In the genomic region with DNA sequence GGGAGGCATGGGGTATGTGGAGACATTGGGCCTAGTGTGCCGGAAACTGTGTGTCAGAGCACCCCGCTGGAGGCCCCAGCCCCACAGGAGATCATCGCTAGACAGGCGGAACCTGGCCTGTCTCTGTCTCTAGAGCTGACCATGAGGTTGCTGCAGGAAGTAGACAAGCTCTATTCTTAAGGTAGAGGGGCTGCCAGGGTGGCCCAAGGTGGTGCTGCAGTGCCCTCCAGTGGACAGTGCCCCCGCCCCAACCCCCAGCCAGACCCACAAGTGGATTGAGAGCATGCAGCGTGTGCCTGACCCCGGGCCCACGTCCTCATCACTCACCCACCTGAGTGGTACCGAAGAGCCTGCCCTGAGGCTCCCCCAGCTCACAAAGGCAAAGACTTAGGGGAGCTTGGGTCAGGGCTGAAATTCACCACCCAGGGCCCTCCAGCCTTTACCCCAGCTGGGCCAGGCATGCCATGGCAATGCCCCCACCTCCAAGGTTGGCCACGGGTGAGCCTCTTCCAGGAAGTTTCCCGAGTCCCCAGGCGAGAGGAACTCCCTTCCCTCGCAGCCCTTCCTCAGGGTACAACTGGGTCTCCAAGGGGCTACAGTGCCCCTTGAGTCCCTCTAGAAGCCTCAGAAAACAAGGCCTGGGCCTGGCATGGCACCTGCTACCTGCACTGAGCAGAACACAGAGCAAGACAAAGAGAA, we compare ENCODE assay signal across 9 cellular contexts.
DNase-seq lines count a peak whose midpoint lies in the region; ATAC-seq and TF ChIP-seq lines count a peak whose summit lies in the region.
"Had no signal": no experiment of that assay in that cellular context is flagged by ENCODE, and none has a peak within 500 bp of the region (broad histone marks: within the 10 kb centered on the region; RNA-seq: fewer than 3 reads in every experiment).

No MANE protein-coding gene starts in this region.

- H3K27me3 ChIP-seq in Caco-2 (replicated peaks; ENCODE audit: control insufficient read depth, insufficient read depth, low read length), result no peaks in the 10 kb centered on the region
- H3K27me3 ChIP-seq in left lung, result no peaks in the 10 kb centered on the region
- H3K27me3 ChIP-seq in thyroid gland, result no peaks in the 10 kb centered on the region
- H3K27me3 ChIP-seq in prostate gland (replicated peaks; ENCODE audit: insufficient read depth), result no peaks in the 10 kb centered on the region

- H3K4me3 Mint-ChIP-seq in Caco-2 (ENCODE audit: unreplicated experiment), result no peak overlapping the region
- H3K4me3 Mint-ChIP-seq in WTC11, result no peak overlapping the region

- peak; percentile 85 for ATAC-seq in WTC11
- ATAC-seq in left lung, result peak; percentile 17
- no peak for ATAC-seq in GM21447 (IDR thresholded peaks at IDR 0.05; ENCODE audit: unreplicated experiment)
- ATAC-seq in HG03196 (IDR thresholded peaks at IDR 0.05; ENCODE audit: unreplicated experiment), result no peak

- DNase-seq in Caco-2 (peak in 1 of 2 experiments; percentile 56), HK-2 (ENCODE audit: unreplicated experiment) (peak; percentile 22), WTC11 (ENCODE audit: low spot score) (peak; percentile 79), left lung (no peak), thyroid gland (no peak), prostate gland (ENCODE audit: low spot score) (no peak)

- H3K4me1 ChIP-seq in Caco-2 (no peaks in the 10 kb centered on the region), left lung (peaks cover 0 to 6% of the 10 kb centered on the region in 2 donors), thyroid gland (no peaks in the 10 kb centered on the region), prostate gland (replicated peaks) (no peaks in the 10 kb centered on the region)

- H3K27ac ChIP-seq in left lung, result no peak overlapping the region
- H3K27ac ChIP-seq in thyroid gland, result no peak overlapping the region
- no peak overlapping the region for H3K27ac ChIP-seq in prostate gland
- H3K27ac ChIP-seq: SK-N-MC had no signal

- H3K9me3 ChIP-seq in Caco-2 (no peaks in the 10 kb centered on the region), left lung (no peaks in the 10 kb centered on the region), thyroid gland (no peaks in the 10 kb centered on the region), prostate gland (no peaks in the 10 kb centered on the region)

- TF ChIP-seq CTCF in Caco-2 (IDR thresholded peaks at IDR 0.05; ENCODE audit: insufficient read depth in 1 of 2, low read depth in 1 of 2, low read length in 1 of 2, severe bottlenecking in 1 of 2, unreplicated experiment in 1 of 2) (peak; percentile 40 to 55), WTC11 (IDR thresholded peaks at IDR 0.05) (peak; percentile 30), left lung (IDR thresholded peaks at IDR 0.05) (no peak), thyroid gland (IDR thresholded peaks at IDR 0.05) (no peak), prostate gland (IDR thresholded peaks at IDR 0.05) (peak in 1 of 4 experiments; percentile 11)

- WGBS in thyroid gland, 2 donors, result 86 to 92% methylated on average over 8 to 10 of the region's 13 CpGs
- WGBS in prostate gland, result 93% methylated on average over 13 of the region's 13 CpGs

- H3K4me1 Mint-ChIP-seq in Caco-2 (ENCODE audit: low read depth, unreplicated experiment) (no peaks in the 10 kb centered on the region), WTC11 (no peaks in the 10 kb centered on the region)

- H3K36me3 Mint-ChIP-seq in Caco-2 (ENCODE audit: insufficient read depth, unreplicated experiment), result no peaks in the 10 kb centered on the region
- no peaks in the 10 kb centered on the region for H3K36me3 Mint-ChIP-seq in WTC11

- H3K9me3 Mint-ChIP-seq in Caco-2 (ENCODE audit: unreplicated experiment) (no peaks in the 10 kb centered on the region), WTC11 (no peaks in the 10 kb centered on the region)

- H3K27ac Mint-ChIP-seq in Caco-2 (ENCODE audit: unreplicated experiment) (no peak overlapping the region), WTC11 (no peak overlapping the region)

- intact Hi-C loops in Caco-2 (cut with micrococcal nuclease; ENCODE audit: unreplicated experiment) (loop anchor here (5.0 kb wide), 1 partner anchor 379 kb away; no protein-coding TSS in a partner anchor), left lung (cut with DNase I) (no loop called here), thyroid gland (cut with DNase I) (no loop called here), prostate gland (cut with DNase I) (loop anchor here (10.0 kb wide), 1 partner anchor 382 kb away; no protein-coding TSS in a partner anchor)

- POLR2A ChIA-PET in Caco-2 (lab: Charles Lee) (no interaction called here), WTC11 (lab: Charles Lee) (no interaction called here)

- H3K4me3 ChIP-seq in Caco-2 (ENCODE audit: low read depth, low read length) (no peak overlapping the region), left lung (no peak overlapping the region), thyroid gland (replicated peaks in 1 of 3) (no peak overlapping the region), prostate gland (no peak overlapping the region)
- H3K4me3 ChIP-seq: SK-N-MC had no signal

- H3K27me3 Mint-ChIP-seq in Caco-2 (ENCODE audit: insufficient read depth, unreplicated experiment) (peaks cover 4% of the 10 kb centered on the region), WTC11 (ENCODE audit: low read depth) (no peaks in the 10 kb centered on the region)

- TF ChIP-seq POLR2A in thyroid gland (IDR thresholded peaks at IDR 0.05), result no peak
- TF ChIP-seq POLR2A in prostate gland (IDR thresholded peaks at IDR 0.05), result no peak

- CTCF ChIA-PET in Caco-2 (lab: Charles Lee), result interaction anchor here (0.6 to 1.0 kb wide), 5 partner anchors 116 to 1226 kb away, joined by 3 to 5 read pairs (median 3); no protein-coding TSS in a partner anchor
- CTCF ChIA-PET in WTC11 (lab: Charles Lee), result interaction anchor here (0.6 to 3.5 kb wide), 49 partner anchors 8 to 1226 kb away, joined by 3 to 30 read pairs (median 4); partner anchors contain the start of gene OSR1

- no TSS peak for BruUV-seq in Caco-2 (replicated peaks; lab: Mats Ljungman, UMichigan)

- H3K36me3 ChIP-seq in Caco-2 (ENCODE audit: control insufficient read depth, insufficient read depth, low read length), result no peaks in the 10 kb centered on the region
- no peaks in the 10 kb centered on the region for H3K36me3 ChIP-seq in left lung
- no peaks in the 10 kb centered on the region for H3K36me3 ChIP-seq in thyroid gland
- H3K36me3 ChIP-seq in prostate gland, result no peaks in the 10 kb centered on the region

TF ChIP-seq in WTC11, 78 proteins besides CTCF, POLR2A, EP300 and RAD21:
- TF ChIP-seq MAX (CRISPR knock-in tag; IDR thresholded peaks at IDR 0.05) (peak; percentile 54; the same call in 1 of the 2 replicates), ATF3 (CRISPR knock-in tag; conservative IDR thresholded peaks at IDR 0.05) (no peak), OVOL2 (CRISPR knock-in tag; IDR thresholded peaks at IDR 0.05; ENCODE audit: borderline replicate concordance) (no peak), ZNF232 (CRISPR knock-in tag; IDR thresholded peaks at IDR 0.05) (no peak)

Comparison
In these comparisons a context has a peak if more than half of its experiments do, and no peak if none do; other contexts are left out.
1. DNase-seq: peak in HK-2 (single experiment) and WTC11 (single experiment); none in left lung (0 of 2), thyroid gland (0 of 2) and prostate gland (single experiment).
2. CTCF ChIP-seq: peak in Caco-2 (2 of 2) and WTC11 (single experiment); none in left lung (0 of 2) and thyroid gland (0 of 6).
3. ATAC-seq: peak in WTC11 (single experiment) and left lung (single experiment); none in GM21447 (single experiment) and HG03196 (single experiment).
4. intact Hi-C loops: an anchor here in Caco-2 (5.0 kb wide) and prostate gland (10.0 kb wide); none called in left lung and thyroid gland.